ENCODE assay signal across 28 cellular contexts in the genomic region with DNA sequence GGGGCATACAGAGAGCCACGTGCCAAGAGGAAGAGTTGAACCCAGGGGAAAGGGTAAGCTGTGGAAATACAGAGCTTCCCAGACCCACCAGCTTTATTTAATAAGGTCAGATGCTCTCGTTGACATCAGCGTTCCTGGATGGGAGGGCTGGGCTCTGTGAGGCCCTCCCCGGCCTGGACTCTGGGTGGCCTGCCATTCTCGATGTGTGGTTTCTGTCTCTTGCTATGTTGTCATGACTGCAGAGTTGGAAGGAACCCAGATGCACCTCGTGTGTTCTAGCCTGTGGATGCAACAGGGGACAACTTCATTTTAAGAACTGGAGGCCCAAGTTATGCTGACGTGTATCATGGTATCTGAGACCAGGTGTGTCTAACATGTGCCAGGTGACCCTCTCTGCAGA.
"Had no signal": no experiment of that assay in that cellular context is flagged by ENCODE, and none has a peak within 500 bp of the region (broad histone marks: within the 10 kb centered on the region; RNA-seq: fewer than 3 reads in every experiment).

No MANE protein-coding gene starts in this region.

- H3K9me3 ChIP-seq: ascending aorta, breast epithelium, colonic mucosa had no signal

- H3K27ac Mint-ChIP-seq: activated CD4-positive, alpha-beta T cell treated with anti-CD3 and anti-CD28 coated beads for 36 hours; activated CD4-positive, alpha-beta T cell treated with anti-CD3 and anti-CD28 coated beads, Interleukin-2, amount 10 ng/mL, durations not matched to agents 24 days and 14 days; activated CD8-positive, alpha-beta T cell treated with anti-CD3 and anti-CD28 coated beads for 36 hours; activated naive CD4-positive, alpha-beta T cell treated with anti-CD3 and anti-CD28 coated beads for 36 hours; activated naive CD8-positive, alpha-beta T cell treated with anti-CD3 and anti-CD28 coated beads, Interleukin-2, amount 10 ng/mL, durations not matched to agents 7 days and 5 days; activated T-helper 17 cell treated with anti-CD3 and anti-CD28 coated beads, Interleukin-2, amount 50 U/mL, for 72 hours; dendritic cell treated with granulocyte-macrophage colony-stimulating factor and Interleukin-4, amounts not matched to agents 40 ng/mL and 50 ng/mL, for 4 days; endodermal cell; T-helper 17 cell; T-helper 2 cell treated with Interferon-gamma antibody and Interleukin-4, amounts not matched to agents 5 μg/mL and 100 μg/mL, for 36 hours had no signal

- H3K4me3 Mint-ChIP-seq: activated CD4-positive, alpha-beta T cell treated with anti-CD3 and anti-CD28 coated beads for 36 hours; activated CD4-positive, alpha-beta T cell treated with anti-CD3 and anti-CD28 coated beads, Interleukin-2, amount 10 ng/mL, durations not matched to agents 24 days and 14 days; activated CD8-positive, alpha-beta T cell treated with anti-CD3 and anti-CD28 coated beads for 36 hours; activated naive CD4-positive, alpha-beta T cell treated with anti-CD3 and anti-CD28 coated beads for 36 hours; activated naive CD8-positive, alpha-beta T cell treated with anti-CD3 and anti-CD28 coated beads, Interleukin-2, amount 10 ng/mL, durations not matched to agents 7 days and 5 days; activated T-cell treated with anti-CD3 and anti-CD28 coated beads, Interleukin-2, amount 50 U/mL, for 4 hours; activated T-helper 17 cell treated with anti-CD3 and anti-CD28 coated beads, Interleukin-2, amount 50 U/mL, for 72 hours; brain; dendritic cell treated with granulocyte-macrophage colony-stimulating factor and Interleukin-4, amounts not matched to agents 40 ng/mL and 50 ng/mL, for 4 days; endodermal cell; T-helper 17 cell; T-helper 2 cell treated with Interferon-gamma antibody and Interleukin-4, amounts not matched to agents 5 μg/mL and 100 μg/mL, for 36 hours had no signal

- H3K36me3 Mint-ChIP-seq: activated naive CD8-positive, alpha-beta T cell treated with anti-CD3 and anti-CD28 coated beads, Interleukin-2, amount 10 ng/mL, durations not matched to agents 7 days and 5 days had no signal

- H3K9me3 Mint-ChIP-seq: activated CD4-positive, alpha-beta T cell treated with anti-CD3 and anti-CD28 coated beads, Interleukin-2, amount 10 ng/mL, durations not matched to agents 24 days and 14 days; activated T-cell treated with anti-CD3 and anti-CD28 coated beads, Interleukin-2, amount 50 U/mL, for 4 hours; activated T-helper 17 cell treated with anti-CD3 and anti-CD28 coated beads, Interleukin-2, amount 50 U/mL, for 72 hours; T-helper 2 cell treated with Interferon-gamma antibody and Interleukin-4, amounts not matched to agents 5 μg/mL and 100 μg/mL, for 36 hours had no signal

- H3K4me1 ChIP-seq: ascending aorta, breast epithelium, colonic mucosa had no signal

- H3K27me3 ChIP-seq: ascending aorta, cardiac muscle cell, colonic mucosa, dorsolateral prefrontal cortex had no signal

- H3K4me3 ChIP-seq: ascending aorta, breast epithelium, cardiac muscle cell, colonic mucosa, dorsolateral prefrontal cortex had no signal

- H3K36me3 ChIP-seq: ascending aorta, breast epithelium, cardiac muscle cell, colonic mucosa had no signal

- H3K27me3 Mint-ChIP-seq: activated CD4-positive, alpha-beta T cell treated with anti-CD3 and anti-CD28 coated beads for 36 hours; activated CD4-positive, alpha-beta T cell treated with anti-CD3 and anti-CD28 coated beads, Interleukin-2, amount 10 ng/mL, durations not matched to agents 24 days and 14 days; activated CD8-positive, alpha-beta T cell treated with anti-CD3 and anti-CD28 coated beads for 36 hours; activated naive CD8-positive, alpha-beta T cell treated with anti-CD3 and anti-CD28 coated beads, Interleukin-2, amount 10 ng/mL, durations not matched to agents 7 days and 5 days; activated T-helper 17 cell treated with anti-CD3 and anti-CD28 coated beads, Interleukin-2, amount 50 U/mL, for 72 hours; brain; dendritic cell treated with granulocyte-macrophage colony-stimulating factor and Interleukin-4, amounts not matched to agents 40 ng/mL and 50 ng/mL, for 4 days; T-helper 17 cell had no signal

- H3K27ac ChIP-seq: ascending aorta, breast epithelium, cardiac muscle cell, colonic mucosa, dorsolateral prefrontal cortex had no signal

- H3K4me1 Mint-ChIP-seq: endodermal cell had no signal

- DNase-seq: activated CD4-positive, alpha-beta T cell treated with anti-CD3 and anti-CD28 coated beads for 36 hours; activated CD4-positive, alpha-beta T cell treated with anti-CD3 and anti-CD28 coated beads, Interleukin-2, amount 10 ng/mL, durations not matched to agents 24 days and 14 days; activated CD4-positive, CD25-positive, alpha-beta regulatory T cell; activated CD4-positive, CD25-positive, alpha-beta regulatory T cell treated with anti-CD3 and anti-CD28 coated beads, Interleukin-2, amount 50 U/mL, for 72 hours; activated CD8-positive, alpha-beta memory T cell treated with anti-CD3 and anti-CD28 coated beads for 24 hours; activated CD8-positive, alpha-beta T cell treated with anti-CD3 and anti-CD28 coated beads for 36 hours; activated effector memory CD4-positive, alpha-beta T cell treated with Interleukin-2 at 50 U/mL for 16 hours; activated gamma-delta T cell treated with Interleukin-2 at 50 U/mL for 16 hours; activated naive CD4-positive, alpha-beta T cell treated with anti-CD3 and anti-CD28 coated beads for 36 hours; activated naive CD8-positive, alpha-beta T cell treated with anti-CD3 and anti-CD28 coated beads, Interleukin-2, amount 10 ng/mL, durations not matched to agents 7 days and 5 days; activated T-cell treated with anti-CD3 and anti-CD28 coated beads, Interleukin-2, amount 50 U/mL, for 4 hours; central memory CD4-positive, alpha-beta T cell; cerebellar nuclear complex; colonic mucosa; dorsolateral prefrontal cortex; effector memory CD4-positive, alpha-beta T cell; endodermal cell; foreskin fibroblast; head of caudate nucleus; T-helper 17 cell; T1000 had no signal
